In the genomic region with DNA sequence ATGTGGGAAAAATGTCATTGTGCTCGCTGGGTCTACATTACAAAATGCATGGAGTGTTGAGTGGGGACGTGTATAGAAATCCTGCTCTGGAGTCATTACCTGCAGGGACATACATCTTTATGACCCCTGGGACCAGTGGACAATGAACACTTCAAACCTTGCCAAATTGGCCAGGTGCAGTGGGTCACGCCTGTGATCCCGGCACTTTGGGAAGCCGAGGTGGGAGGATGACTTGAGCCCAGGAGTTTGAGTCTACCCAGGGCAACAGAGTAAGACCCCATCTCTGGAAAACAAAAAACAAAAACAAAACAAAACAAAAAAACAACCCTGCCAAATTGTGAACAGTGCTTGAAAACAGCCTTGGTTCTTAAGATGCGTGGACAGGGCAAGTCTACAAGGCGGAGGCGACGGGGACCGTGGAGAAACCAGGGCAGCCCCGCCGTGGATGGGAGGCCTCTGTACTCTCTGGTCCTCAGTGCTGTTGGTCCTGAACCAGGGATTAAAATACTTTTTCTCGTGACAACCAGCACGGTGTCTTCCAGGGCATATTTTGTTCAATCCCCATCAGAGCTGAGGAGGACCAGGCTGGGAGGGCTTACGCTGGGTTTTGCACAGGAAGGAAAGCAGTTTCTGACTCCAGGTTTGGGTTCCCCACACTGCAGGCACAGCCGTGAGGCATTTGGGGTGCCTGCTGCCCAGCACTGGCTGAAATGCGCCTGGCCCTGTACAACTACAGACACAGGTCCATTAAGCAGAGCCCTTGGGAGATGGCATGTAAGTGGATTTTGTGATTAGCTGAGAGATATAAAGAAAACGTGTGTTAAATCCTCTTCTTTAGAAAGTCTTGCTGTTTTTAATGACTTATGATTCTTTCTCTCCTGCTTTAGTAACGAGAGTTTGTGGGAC, we compare ENCODE assay signal across 1 cellular context.
TF ChIP-seq lines count a peak whose summit lies in the region.

No MANE protein-coding gene starts in this region.

TF ChIP-seq in K562, 482 proteins besides CTCF, POLR2A, EP300 and RAD21:
- TF ChIP-seq SMARCE1 (IDR thresholded peaks at IDR 0.05) (no peak), TAF1 (IDR thresholded peaks at IDR 0.05; ENCODE audit: control insufficient read depth, extremely low read depth, insufficient read depth, low read length, severe bottlenecking) (no peak), SREBF2 (CRISPR knock-in tag; IDR thresholded peaks at IDR 0.05) (no peak), ZNF740 (CRISPR knock-in tag; IDR thresholded peaks at IDR 0.05) (no peak), ZNF740 (tag; IDR thresholded peaks at IDR 0.05) (no peak), SNIP1 (IDR thresholded peaks at IDR 0.05; ENCODE audit: low read depth) (no peak), CBX8 (IDR thresholded peaks at IDR 0.05; ENCODE audit: borderline replicate concordance, extremely low read depth, low read depth, low read length, poor library complexity, severe bottlenecking) (no peak), MED1 (CRISPR knock-in tag; IDR thresholded peaks at IDR 0.05; ENCODE audit: borderline replicate concordance) (no peak), ZFX (CRISPR knock-in tag; IDR thresholded peaks at IDR 0.05) (no peak), NEUROD1 (IDR thresholded peaks at IDR 0.05; ENCODE audit: borderline replicate concordance, low read depth, low read length, partially characterized antibody) (no peak), POLR3A (IDR thresholded peaks at IDR 0.05; ENCODE audit: borderline replicate concordance, extremely low read depth, insufficient read depth, insufficient read length) (no peak), ESRRB (CRISPR knock-in tag; IDR thresholded peaks at IDR 0.05; ENCODE audit: borderline replicate concordance) (no peak), SMARCA4 (IDR thresholded peaks at IDR 0.05) (no peak), HLTF (IDR thresholded peaks at IDR 0.05) (no peak), ZBTB8A (IDR thresholded peaks at IDR 0.05; ENCODE audit: partially characterized antibody) (no peak), ZNF518B (CRISPR knock-in tag; IDR thresholded peaks at IDR 0.05) (no peak)
- TF ChIP-seq, protein P1, sequence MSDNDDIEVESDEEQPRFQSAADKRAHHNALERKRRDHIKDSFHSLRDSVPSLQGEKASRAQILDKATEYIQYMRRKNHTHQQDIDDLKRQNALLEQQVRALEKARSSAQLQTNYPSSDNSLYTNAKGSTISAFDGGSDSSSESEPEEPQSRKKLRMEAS (CRISPR knock-in tag; IDR thresholded peaks at IDR 0.05) = no peak
- TF ChIP-seq, protein P2, sequence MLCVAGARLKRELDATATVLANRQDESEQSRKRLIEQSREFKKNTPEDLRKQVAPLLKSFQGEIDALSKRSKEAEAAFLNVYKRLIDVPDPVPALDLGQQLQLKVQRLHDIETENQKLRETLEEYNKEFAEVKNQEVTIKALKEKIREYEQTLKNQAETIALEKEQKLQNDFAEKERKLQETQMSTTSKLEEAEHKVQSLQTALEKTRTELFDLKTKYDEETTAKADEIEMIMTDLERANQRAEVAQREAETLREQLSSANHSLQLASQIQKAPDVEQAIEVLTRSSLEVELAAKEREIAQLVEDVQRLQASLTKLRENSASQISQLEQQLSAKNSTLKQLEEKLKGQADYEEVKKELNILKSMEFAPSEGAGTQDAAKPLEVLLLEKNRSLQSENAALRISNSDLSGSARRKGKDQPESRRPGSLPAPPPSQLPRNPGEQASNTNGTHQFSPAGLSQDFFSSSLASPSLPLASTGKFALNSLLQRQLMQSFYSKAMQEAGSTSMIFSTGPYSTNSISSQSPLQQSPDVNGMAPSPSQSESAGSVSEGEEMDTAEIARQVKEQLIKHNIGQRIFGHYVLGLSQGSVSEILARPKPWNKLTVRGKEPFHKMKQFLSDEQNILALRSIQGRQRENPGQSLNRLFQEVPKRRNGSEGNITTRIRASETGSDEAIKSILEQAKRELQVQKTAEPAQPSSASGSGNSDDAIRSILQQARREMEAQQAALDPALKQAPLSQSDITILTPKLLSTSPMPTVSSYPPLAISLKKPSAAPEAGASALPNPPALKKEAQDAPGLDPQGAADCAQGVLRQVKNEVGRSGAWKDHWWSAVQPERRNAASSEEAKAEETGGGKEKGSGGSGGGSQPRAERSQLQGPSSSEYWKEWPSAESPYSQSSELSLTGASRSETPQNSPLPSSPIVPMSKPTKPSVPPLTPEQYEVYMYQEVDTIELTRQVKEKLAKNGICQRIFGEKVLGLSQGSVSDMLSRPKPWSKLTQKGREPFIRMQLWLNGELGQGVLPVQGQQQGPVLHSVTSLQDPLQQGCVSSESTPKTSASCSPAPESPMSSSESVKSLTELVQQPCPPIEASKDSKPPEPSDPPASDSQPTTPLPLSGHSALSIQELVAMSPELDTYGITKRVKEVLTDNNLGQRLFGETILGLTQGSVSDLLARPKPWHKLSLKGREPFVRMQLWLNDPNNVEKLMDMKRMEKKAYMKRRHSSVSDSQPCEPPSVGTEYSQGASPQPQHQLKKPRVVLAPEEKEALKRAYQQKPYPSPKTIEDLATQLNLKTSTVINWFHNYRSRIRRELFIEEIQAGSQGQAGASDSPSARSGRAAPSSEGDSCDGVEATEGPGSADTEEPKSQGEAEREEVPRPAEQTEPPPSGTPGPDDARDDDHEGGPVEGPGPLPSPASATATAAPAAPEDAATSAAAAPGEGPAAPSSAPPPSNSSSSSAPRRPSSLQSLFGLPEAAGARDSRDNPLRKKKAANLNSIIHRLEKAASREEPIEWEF (CRISPR knock-in tag; IDR thresholded peaks at IDR 0.05) = no peak
TF ChIP-seq in K562: peak in this region for 0.
